In genomic region chr5:42617411-42617810, GRCh38 we compare ENCODE assay signal across 23 cellular contexts.
DNase-seq lines count a peak whose midpoint lies in the region; ATAC-seq, FAIRE-seq and TF ChIP-seq lines count a peak whose summit lies in the region.
"Had no signal": no experiment of that assay in that cellular context is flagged by ENCODE, and none has a peak within 500 bp of the region (broad histone marks: within the 10 kb centered on the region; RNA-seq: fewer than 3 reads in every experiment).

No MANE protein-coding gene starts in this region.

- H3K27ac Mint-ChIP-seq in nephron progenitor cell (peak overlapping the region; percentile 26), progenitor cell of endocrine pancreas (no peak overlapping the region)
- H3K27ac Mint-ChIP-seq: B cell; CD4-positive, alpha-beta memory T cell; CD4-positive, CD25-positive, alpha-beta regulatory T cell; CD8-positive, alpha-beta memory T cell had no signal

- ATAC-seq in HG02981 (IDR thresholded peaks at IDR 0.05; ENCODE audit: unreplicated experiment) = no peak

- H3K4me1 Mint-ChIP-seq in nephron progenitor cell (peaks cover 14% of the 10 kb centered on the region), progenitor cell of endocrine pancreas (ENCODE audit: low read depth) (peaks cover 3% of the 10 kb centered on the region)
- H3K4me1 Mint-ChIP-seq: CD4-positive, alpha-beta memory T cell; CD4-positive, CD25-positive, alpha-beta regulatory T cell had no signal

- peak overlapping the region; percentile 49 for H3K4me3 Mint-ChIP-seq in nephron progenitor cell
- no peak overlapping the region for H3K4me3 Mint-ChIP-seq in progenitor cell of endocrine pancreas (ENCODE audit: low read depth)
- H3K4me3 Mint-ChIP-seq: B cell; CD4-positive, alpha-beta memory T cell; CD4-positive, CD25-positive, alpha-beta regulatory T cell; CD8-positive, alpha-beta memory T cell had no signal

- TF ChIP-seq CTCF in nephron progenitor cell (IDR thresholded peaks at IDR 0.05) (no peak), progenitor cell of endocrine pancreas (IDR thresholded peaks at IDR 0.05; ENCODE audit: unreplicated experiment) (no peak)

- DNase-seq in COLO829 (ENCODE audit: low spot score) (peak; percentile 17), HTR-8/SVneo (ENCODE audit: insufficient read length, low spot score) (no peak), left kidney (ENCODE audit: low read depth, low spot score) (peak; percentile 80), nephron progenitor cell (no peak), dedifferentiated amniotic fluid mesenchymal stem cell (ENCODE audit: extremely low spot score) (no peak), HuH-7.5 (ENCODE audit: low spot score) (no peak), progenitor cell of endocrine pancreas (ENCODE audit: low spot score, unreplicated experiment) (no peak)
- DNase-seq: 8988T; ACHN; Caco-2; Calu3; CD4-positive, alpha-beta memory T cell; CD4-positive, CD25-positive, alpha-beta regulatory T cell; CD8-positive, alpha-beta memory T cell; DMS79 treated with DMSO at 0.1 percent for 48 hours; GF-D8 had no signal

- H3K9me3 Mint-ChIP-seq in nephron progenitor cell (no peaks in the 10 kb centered on the region), progenitor cell of endocrine pancreas (ENCODE audit: low read depth) (no peaks in the 10 kb centered on the region)
- H3K9me3 Mint-ChIP-seq: CD4-positive, alpha-beta memory T cell; CD8-positive, alpha-beta memory T cell had no signal

- no peaks in the 10 kb centered on the region for H3K36me3 Mint-ChIP-seq in nephron progenitor cell (ENCODE audit: low read depth)
- H3K36me3 Mint-ChIP-seq in progenitor cell of endocrine pancreas (ENCODE audit: insufficient read depth) = no peaks in the 10 kb centered on the region
- H3K36me3 Mint-ChIP-seq: CD4-positive, alpha-beta memory T cell; CD4-positive, CD25-positive, alpha-beta regulatory T cell; CD8-positive, alpha-beta memory T cell had no signal

- peak; percentile 40 for FAIRE-seq in HTR-8/SVneo (lab: Jason Lieb, UNC)
- FAIRE-seq: A204.1, D721Med, G401.6, GM12891, GM18507 had no signal

- H3K27me3 Mint-ChIP-seq in nephron progenitor cell (ENCODE audit: low read depth, poor library complexity) = peaks cover 3% of the 10 kb centered on the region
- H3K27me3 Mint-ChIP-seq in progenitor cell of endocrine pancreas = no peaks in the 10 kb centered on the region

Comparison
In these comparisons a context has a peak if more than half of its experiments do, and no peak if none do; other contexts are left out.
1. DNase-seq: peak in COLO829 (single experiment) and left kidney (single experiment); none in HTR-8/SVneo (single experiment), nephron progenitor cell (single experiment), dedifferentiated amniotic fluid mesenchymal stem cell (single experiment), HuH-7.5 (single experiment) and progenitor cell of endocrine pancreas (single experiment).